ENCODE assay signal across 1 cellular context in genomic region chr11:59550842-59551650, GRCh38.
A peak's percentile ranks its signal among the peaks of the same experiment; 100 is the strongest.
TF ChIP-seq lines count a peak whose summit lies in the region.

No MANE protein-coding gene starts in this region.

TF ChIP-seq in endothelial cell of umbilical vein, 7 proteins besides CTCF, POLR2A, EP300 and RAD21:
- TF ChIP-seq POLR2AphosphoS5 (IDR thresholded peaks at IDR 0.05; ENCODE audit: insufficient read depth, low read depth, low read length) (no peak), GATA2 (IDR thresholded peaks at IDR 0.05; ENCODE audit: insufficient read depth, insufficient read length, low read depth, low read length) (peak; percentile 8), JUN (IDR thresholded peaks at IDR 0.05; ENCODE audit: borderline replicate concordance, insufficient read depth, insufficient read length, low read depth) (peak; percentile 21), FOS (IDR thresholded peaks at IDR 0.05; ENCODE audit: borderline replicate concordance, insufficient read depth, low read length) (no peak), MAX (IDR thresholded peaks at IDR 0.05; ENCODE audit: insufficient read depth, insufficient read length) (peak; percentile 61), EZH2 (IDR thresholded peaks at IDR 0.05; ENCODE audit: borderline replicate concordance, low read depth, low read length, severe bottlenecking) (no peak), MYC (IDR thresholded peaks at IDR 0.05; ENCODE audit: low read depth, low read length) (peak; percentile 4)
